In genomic region chr15:83206387-83206970, GRCh38 we compare ENCODE assay signal across 8 cellular contexts. TPM values are rescaled to one million over a fixed set of nuclear protein-coding genes. Genes with fewer than 3 reads are reported as not detected.
DNase-seq lines count a peak whose midpoint lies in the region; ATAC-seq, FAIRE-seq and TF ChIP-seq lines count a peak whose summit lies in the region.

No MANE protein-coding gene starts in this region.

- no peak for FAIRE-seq in bronchial epithelial cell (lab: Jason Lieb, UNC)

- intact Hi-C loops in testis (cut with DNase I; ENCODE audit: low total_unique reads), result no loop called here

- no peak for TF ChIP-seq POLR2A in testis (IDR thresholded peaks at IDR 0.05)

- TF ChIP-seq CTCF in bronchial epithelial cell (IDR thresholded peaks at IDR 0.05; ENCODE audit: insufficient read depth, low read length, severe bottlenecking), result no peak
- TF ChIP-seq CTCF in testis (IDR thresholded peaks at IDR 0.05), result no peak

- peak overlapping the region; percentile 83 for H3K4me3 ChIP-seq in bronchial epithelial cell (ENCODE audit: low read depth, low read length)
- peak overlapping the region; percentile 83 to 96 for H3K4me3 ChIP-seq in testis

- DNase-seq in ELR (ENCODE audit: low read depth) (peak; percentile 34), NAMALWA (ENCODE audit: low spot score) (peak; percentile 15), bronchial epithelial cell (ENCODE audit: low read depth) (no peak), kidney tubule cell (ENCODE audit: low spot score) (peak; percentile 32), testis (peak; percentile 50)

- H3K9me3 ChIP-seq in testis, result no peaks in the 10 kb centered on the region

- H3K27ac ChIP-seq in testis, result peak overlapping the region; percentile 96 to 97

- no peaks in the 10 kb centered on the region for H3K36me3 ChIP-seq in bronchial epithelial cell (ENCODE audit: control insufficient read depth, insufficient read depth, low read length)
- no peaks in the 10 kb centered on the region for H3K36me3 ChIP-seq in testis (ENCODE audit: low read depth, missing control alignments)

- H3K27me3 ChIP-seq in bronchial epithelial cell (ENCODE audit: control insufficient read depth, insufficient read depth, low read length), result no peaks in the 10 kb centered on the region
- H3K27me3 ChIP-seq in testis, result no peaks in the 10 kb centered on the region

- ATAC-seq in GM18502 (IDR thresholded peaks at IDR 0.05; ENCODE audit: poor library complexity, unreplicated experiment) (no peak), GM21447 (IDR thresholded peaks at IDR 0.05; ENCODE audit: unreplicated experiment) (no peak), GM19023 (IDR thresholded peaks at IDR 0.05; ENCODE audit: unreplicated experiment) (no peak)

- WGBS in testis, 2 donors, result 2% methylated on average over 12 to 24 of the region's 24 CpGs

- peaks cover 15% of the 10 kb centered on the region for H3K4me1 ChIP-seq in testis

RNA-seq across cellular contexts. Expression of gene HDGFL3, which starts 1.1 kb away (rescaled TPM):
- 28.7 and 39.8 TPM in 2 replicates for total RNA-seq in bronchial epithelial cell
- total RNA-seq in testis, result 10 to 100 TPM; 87.1 to 94.6 TPM
- polyA plus RNA-seq in testis (ENCODE audit: insufficient read depth, low read depth, low replicate concordance), result 130 TPM
